Comparison of ENCODE assay signal across 10 cellular contexts in the genomic region with DNA sequence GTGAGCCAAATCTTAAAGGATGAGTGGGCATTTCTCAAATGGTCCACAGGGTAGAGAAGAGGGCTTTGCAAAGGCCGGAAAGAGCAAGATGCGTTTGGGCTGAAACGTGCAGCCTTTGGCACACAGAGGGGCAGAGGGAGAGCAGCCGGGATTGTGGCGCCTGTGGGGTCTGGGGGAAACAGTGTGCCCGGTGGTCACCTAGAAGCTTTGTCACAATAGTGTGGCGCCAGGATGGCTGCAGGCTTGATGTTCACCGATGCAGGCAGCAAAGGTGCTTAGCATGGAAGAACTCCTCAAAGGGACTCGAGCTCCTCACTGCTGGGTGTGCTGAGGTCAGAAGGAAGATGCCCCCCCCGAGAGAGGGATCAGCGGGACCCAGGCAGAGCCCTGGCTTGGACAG. TPM values are rescaled to one million over a fixed set of nuclear protein-coding genes. Genes with fewer than 3 reads are reported as not detected.
"Had no signal": no experiment of that assay in that cellular context is flagged by ENCODE, and none has a peak within 500 bp of the region (broad histone marks: within the 10 kb centered on the region; RNA-seq: fewer than 3 reads in every experiment).

No MANE protein-coding gene starts in this region.

- H2AFZ ChIP-seq: GM23248 had no signal

- H3K4me3 Mint-ChIP-seq: HFFc6, IgD-negative memory B cell had no signal

- H3K27ac ChIP-seq: GM23248, HL-60 had no signal

- H3K4me3 ChIP-seq: GM23248, HAP-1 had no signal

- H3K27me3 Mint-ChIP-seq: IgD-negative memory B cell had no signal

- H3K27ac Mint-ChIP-seq: HFFc6, IgD-negative memory B cell had no signal

- H3K36me3 Mint-ChIP-seq: IgD-negative memory B cell had no signal

- H3K4me1 ChIP-seq: HAP-1 had no signal

- H3K36me3 ChIP-seq: HAP-1 had no signal

- DNase-seq: GM23248, GOT3, H7, HFFc6, KBM-7 had no signal

- H3K4me1 Mint-ChIP-seq: IgD-negative memory B cell had no signal

- H3K9ac ChIP-seq: GM23248 had no signal

- H3K9me3 ChIP-seq: HAP-1 had no signal

RNA-seq across cellular contexts. Expression of gene TPO, which starts 23.8 kb away (rescaled TPM):
- total RNA-seq: GM23248, H4, H7, HepG2, HFFc6 had no signal
- polyA plus RNA-seq: GM23248, HepG2, IgD-negative memory B cell had no signal
